Comparison of ENCODE assay signal across 9 cellular contexts in the genomic region with DNA sequence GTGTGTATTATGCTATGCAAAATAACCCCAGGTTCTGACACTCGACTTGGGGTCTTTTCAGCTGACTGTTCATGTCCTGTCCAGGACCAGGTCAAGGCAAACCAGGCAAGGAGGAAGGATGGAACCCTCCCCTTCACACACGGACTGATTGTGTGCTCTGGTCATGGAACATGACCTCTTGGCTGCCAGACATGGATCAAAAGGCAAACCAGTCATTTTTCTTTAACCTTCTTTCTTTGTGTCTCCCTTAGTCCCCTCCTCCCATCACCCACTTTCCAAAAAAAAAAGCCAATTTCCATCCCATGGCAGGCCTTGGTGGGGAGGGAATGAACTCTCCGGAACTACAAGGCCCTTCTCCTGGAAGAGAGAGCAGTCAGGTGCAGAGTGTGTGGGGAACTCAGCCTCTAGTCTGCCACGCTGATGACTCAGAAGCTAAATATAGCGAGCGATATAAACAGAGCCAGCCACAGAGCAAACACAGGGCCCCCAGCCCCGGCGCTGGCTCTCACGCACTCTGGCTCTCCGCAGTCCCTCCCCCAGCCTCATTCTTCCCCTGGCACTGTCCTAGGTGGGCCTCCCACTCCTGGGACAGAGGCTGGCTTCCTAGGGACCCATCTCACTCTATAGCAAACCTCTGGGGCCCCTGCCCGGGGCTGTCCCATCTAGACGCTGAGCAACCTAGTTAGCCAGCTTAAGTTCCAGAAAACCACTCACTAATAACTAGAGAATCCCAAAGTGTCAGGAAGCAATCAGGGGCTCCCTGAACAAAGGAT. TPM values are rescaled to one million over a fixed set of nuclear protein-coding genes. Genes with fewer than 3 reads are reported as not detected.
DNase-seq lines count a peak whose midpoint lies in the region; ATAC-seq, FAIRE-seq and TF ChIP-seq lines count a peak whose summit lies in the region.
"Had no signal": no experiment of that assay in that cellular context is flagged by ENCODE, and none has a peak within 500 bp of the region (broad histone marks: within the 10 kb centered on the region; RNA-seq: fewer than 3 reads in every experiment).

No MANE protein-coding gene starts in this region.

- BruUV-seq in endothelial cell of umbilical vein (replicated peaks; lab: Mats Ljungman, UMichigan) = TSS peak; percentile 72

- intact Hi-C loops in endothelial cell of umbilical vein (cut with micrococcal nuclease) = loop anchor here (1.0 to 2.0 kb wide), 2 partner anchors 17 to 52 kb away; no protein-coding TSS in a partner anchor

- ATAC-seq in HG03575 (IDR thresholded peaks at IDR 0.05; ENCODE audit: extremely low read depth, insufficient number of reproducible peaks, low FRiP score, unreplicated experiment) = peak; percentile 36

- DNase-seq in COLO829 (ENCODE audit: low spot score) (peak; percentile 95), GM20000 (ENCODE audit: low spot score) (peak; percentile 90), NCI-H774 (lab: John Stamatoyannopoulos, UW) (peak; percentile 82), endothelial cell of umbilical vein (ENCODE audit: low read depth, low spot score) (peak; percentile 97)
- DNase-seq in activated CD8-positive, alpha-beta memory T cell treated with anti-CD3 and anti-CD28 coated beads for 4 hours (ENCODE audit: low read depth in 2 of 2) = peak; percentile 38 to 40
- peak; percentile 7 to 16 (median 12) for DNase-seq in stimulated activated naive CD4-positive, alpha-beta T cell (lab: John Stamatoyannopoulos, UW)

- peak overlapping the region; percentile 91 for H3K27ac ChIP-seq in endothelial cell of umbilical vein (ENCODE audit: insufficient read depth, low read depth, low read length)
- H3K27ac ChIP-seq in muscle layer of duodenum (ENCODE audit: low read length) = peak overlapping the region; percentile 72

- peak overlapping the region; percentile 11 for H2AFZ ChIP-seq in endothelial cell of umbilical vein (ENCODE audit: low read depth, low read length)

- no peaks in the 10 kb centered on the region for H3K9me1 ChIP-seq in endothelial cell of umbilical vein (replicated peaks; ENCODE audit: control insufficient read depth, extremely low read depth, insufficient read depth, low read length)

- no peak overlapping the region for H3K4me3 ChIP-seq in endothelial cell of umbilical vein (replicated peaks in 1 of 3; ENCODE audit: insufficient read depth in 1 of 3, low read depth in 1 of 3, low read length in 3 of 3)
- peak overlapping the region in 1 of 2 donors; percentile 23 for H3K4me3 ChIP-seq in muscle layer of duodenum (ENCODE audit: low read depth in 1 of 2, low read length in 2 of 2)

- dilution Hi-C loops in endothelial cell of umbilical vein (cut with MboI; ENCODE audit: extremely low pct_ligation_motif_present, low sequenced_read_pairs) = no loop called here

- TF ChIP-seq POLR2A in endothelial cell of umbilical vein (IDR thresholded peaks at IDR 0.05; ENCODE audit: low read depth, low read length) = no peak

- H3K27me3 ChIP-seq in endothelial cell of umbilical vein (ENCODE audit: control insufficient read depth in 2 of 2, insufficient read depth in 2 of 2, low read length in 2 of 2) = no peaks in the 10 kb centered on the region
- H3K27me3 ChIP-seq in muscle layer of duodenum (ENCODE audit: low read depth, low read length) = no peaks in the 10 kb centered on the region

- H3K79me2 ChIP-seq in endothelial cell of umbilical vein (ENCODE audit: control insufficient read depth, insufficient read depth, low read length) = no peaks in the 10 kb centered on the region

- POLR2A ChIA-PET in endothelial cell of umbilical vein (lab: Charles Lee) = interaction anchor here (0.7 to 2.5 kb wide), 5 partner anchors 10 to 119 kb away, joined by 4 to 10 read pairs (median 6); a partner anchor contains a TSS

- H3K4me2 ChIP-seq in endothelial cell of umbilical vein (ENCODE audit: insufficient read depth, low read length) = peak overlapping the region; percentile 63

- H3K36me3 ChIP-seq in endothelial cell of umbilical vein (ENCODE audit: control insufficient read depth in 2 of 2, extremely low read depth in 1 of 2, insufficient read depth in 2 of 2, low read length in 2 of 2) = peaks cover 0 to 3% of the 10 kb centered on the region in 2 experiments
- H3K36me3 ChIP-seq in muscle layer of duodenum (ENCODE audit: control insufficient read depth in 1 of 2, insufficient read depth in 2 of 2, low read length in 2 of 2) = peaks cover 0 to 5% of the 10 kb centered on the region in 2 donors

- H3K4me1 ChIP-seq in endothelial cell of umbilical vein (ENCODE audit: control insufficient read depth, extremely low read depth, insufficient read depth, low read length) = peaks cover 46% of the 10 kb centered on the region
- peaks cover 51 to 84% of the 10 kb centered on the region in 2 donors for H3K4me1 ChIP-seq in muscle layer of duodenum (ENCODE audit: control insufficient read depth in 1 of 2, insufficient read depth in 2 of 2, low read length in 2 of 2)

- no peak for TF ChIP-seq CTCF in GM20000 (IDR thresholded peaks at IDR 0.05; ENCODE audit: extremely low read depth, missing control alignments)
- no peak for TF ChIP-seq CTCF in endothelial cell of umbilical vein (IDR thresholded peaks at IDR 0.05; ENCODE audit: extremely low read depth in 1 of 2, insufficient read depth in 1 of 2, low read depth in 1 of 2, low read length in 2 of 2)

- H3K9me3 ChIP-seq in endothelial cell of umbilical vein (replicated peaks; ENCODE audit: control insufficient read depth, insufficient read depth, low read length) (no peaks in the 10 kb centered on the region), muscle layer of duodenum (ENCODE audit: control insufficient read depth in 1 of 2, low read length in 2 of 2) (no peaks in the 10 kb centered on the region)

- H3K9ac ChIP-seq in endothelial cell of umbilical vein (replicated peaks; ENCODE audit: extremely low read depth, insufficient read depth, low read length) = peak overlapping the region; percentile 76

- peak; percentile 98 for FAIRE-seq in endothelial cell of umbilical vein (lab: Jason Lieb, UNC)
- FAIRE-seq: endometrium had no signal

- CTCF ChIA-PET in endothelial cell of umbilical vein (lab: Charles Lee) = interaction anchor here (0.6 to 4.4 kb wide), 12 partner anchors 8 to 176 kb away, joined by 3 to 21 read pairs (median 5); a partner anchor contains a TSS

- H4K20me1 ChIP-seq in endothelial cell of umbilical vein (replicated peaks; ENCODE audit: control insufficient read depth, extremely low read depth, insufficient read depth, low read length) = no peaks in the 10 kb centered on the region

TF ChIP-seq in endothelial cell of umbilical vein, 7 proteins besides CTCF, POLR2A, EP300 and RAD21:
- TF ChIP-seq JUN (IDR thresholded peaks at IDR 0.05; ENCODE audit: borderline replicate concordance, insufficient read depth, insufficient read length, low read depth) = peak; percentile 71
- peak; percentile 61 for TF ChIP-seq POLR2AphosphoS5 (IDR thresholded peaks at IDR 0.05; ENCODE audit: insufficient read depth, low read depth, low read length)
- TF ChIP-seq, protein P1, sequence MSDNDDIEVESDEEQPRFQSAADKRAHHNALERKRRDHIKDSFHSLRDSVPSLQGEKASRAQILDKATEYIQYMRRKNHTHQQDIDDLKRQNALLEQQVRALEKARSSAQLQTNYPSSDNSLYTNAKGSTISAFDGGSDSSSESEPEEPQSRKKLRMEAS (IDR thresholded peaks at IDR 0.05; ENCODE audit: insufficient read depth, insufficient read length) = no peak
- TF ChIP-seq FOS (IDR thresholded peaks at IDR 0.05; ENCODE audit: borderline replicate concordance, insufficient read depth, low read length) = peak; percentile 84
TF ChIP-seq in endothelial cell of umbilical vein: peak in this region for 3.

RNA-seq across cellular contexts. Expression of a gene that starts 10.0 kb away (rescaled TPM):
- total RNA-seq in endothelial cell of umbilical vein = 9.8 and 13.9 TPM in 2 replicates
- polyA plus RNA-seq in endothelial cell of umbilical vein = 7.4 and 8.6 TPM in 2 replicates
- 4.6 and 5.9 TPM in 2 replicates for polyA plus RNA-seq in endothelial cell of umbilical vein (2011; cell fraction: cytosol; rRNA removed)
- polyA plus RNA-seq in endothelial cell of umbilical vein (2011; cell fraction: nucleus; rRNA removed) = 18.9 and 19.7 TPM in 2 replicates
- polyA plus RNA-seq in endothelial cell of umbilical vein (2012) = 3.7 TPM in 2 replicates
- 18.1 and 19.5 TPM in 2 replicates for polyA minus RNA-seq in endothelial cell of umbilical vein
- polyA minus RNA-seq in endothelial cell of umbilical vein (2011; cell fraction: cytosol; rRNA and poly(A)+ RNA removed) = 1.2 TPM
- polyA minus RNA-seq in endothelial cell of umbilical vein (2011; cell fraction: nucleus; rRNA and poly(A)+ RNA removed) = 12.7 and 16.3 TPM in 2 replicates

RNA-seq across cellular contexts. Expression of a gene that starts 59.7 kb away (rescaled TPM):
- 220 and 260 TPM in 2 replicates for total RNA-seq in endothelial cell of umbilical vein
- polyA plus RNA-seq in endothelial cell of umbilical vein = 304 and 330 TPM in 2 replicates
- polyA plus RNA-seq in endothelial cell of umbilical vein (2011; cell fraction: cytosol; rRNA removed) = 356 and 439 TPM in 2 replicates
- polyA plus RNA-seq in endothelial cell of umbilical vein (2011; cell fraction: nucleus; rRNA removed) = 128 and 211 TPM in 2 replicates
- polyA plus RNA-seq in endothelial cell of umbilical vein (2012) = 324 and 416 TPM in 2 replicates
- polyA minus RNA-seq in endothelial cell of umbilical vein = 113 and 123 TPM in 2 replicates
- 72.4 TPM for polyA minus RNA-seq in endothelial cell of umbilical vein (2011; cell fraction: cytosol; rRNA and poly(A)+ RNA removed)
- 57.2 and 58.1 TPM in 2 replicates for polyA minus RNA-seq in endothelial cell of umbilical vein (2011; cell fraction: nucleus; rRNA and poly(A)+ RNA removed)

Comparison
In these comparisons a context has a peak if more than half of its experiments do, and no peak if none do; other contexts are left out.
1. DNase-seq: peak in every context shown above with its lines; median percentile 97 in endothelial cell of umbilical vein; 95 in COLO829; 90 in GM20000; 82 in NCI-H774; 39 in activated CD8-positive, alpha-beta memory T cell treated with anti-CD3 and anti-CD28 coated beads for 4 hours; 12 in stimulated activated naive CD4-positive, alpha-beta T cell.